ENCODE assay signal across 33 cellular contexts in genomic region chr16:9793623-9794022, GRCh38.
"Had no signal": no experiment of that assay in that cellular context is flagged by ENCODE, and none has a peak within 500 bp of the region (broad histone marks: within the 10 kb centered on the region; RNA-seq: fewer than 3 reads in every experiment).

No MANE protein-coding gene starts in this region.

- DNase-seq: Karpas-422, Kasumi-1, MG63, MM.1S, MV-4-11, NCI-H1048, NCI-H1092, NCI-H1092 treated with DMSO at 0.1 percent for 48 hours, NCI-H1105, NCI-H1105 treated with DMSO at 0.1 percent for 48 hours, NCI-H1417, NCI-H1417 treated with DMSO at 0.1 percent for 48 hours, NCI-H1436, NCI-H1436 treated with DMSO at 0.1 percent for 48 hours, NCI-H146, NCI-H1694, NCI-H1694 treated with DMSO at 0.1 percent for 48 hours, NCI-H187, NCI-H187 treated with DMSO at 0.1 percent for 48 hours, NCI-H1930, NCI-H2029 treated with DMSO at 0.1 percent for 48 hours, NCI-H2081, NCI-H2081 treated with DMSO at 0.1 percent for 48 hours, NCI-H2107, NCI-H2171, NCI-H2171 treated with DMSO at 0.1 percent for 48 hours, NCI-H2227 treated with DMSO at 0.1 percent for 48 hours, NCI-H226, NCI-H345, NCI-H446, NCI-H446 treated with DMSO at 0.1 percent for 48 hours, NCI-H510A, NCI-H510A treated with DMSO at 0.1 percent for 48 hours had no signal

- H3K9me3 ChIP-seq: MG63 had no signal

- H3K36me3 ChIP-seq: MG63 had no signal

- H3K4me3 ChIP-seq: MG63 had no signal

- H3K27me3 ChIP-seq: MG63 had no signal
